ENCODE assay signal across 8 cellular contexts in genomic region chr1:160522622-160523345, GRCh38. TPM values are rescaled to one million over a fixed set of nuclear protein-coding genes. Genes with fewer than 3 reads are reported as not detected.
DNase-seq lines count a peak whose midpoint lies in the region; ATAC-seq and TF ChIP-seq lines count a peak whose summit lies in the region.

Gene SLAMF6 (minus strand): TSS chr1:160523255. CDS start chr1:160523192, 63 bp downstream.

- in situ Hi-C loops in GM18951 (cut with MboI; ENCODE audit: low sequenced_read_pairs, unreplicated experiment) = no loop called here

- no peaks in the 10 kb centered on the region for H3K36me3 ChIP-seq in KOPT-K1 (ENCODE audit: insufficient read depth, low read length)

- H3K9me3 ChIP-seq in KOPT-K1 (ENCODE audit: insufficient read depth, low read length, poor library complexity, severe bottlenecking) = peaks cover 16% of the 10 kb centered on the region

- peak; percentile 18 for DNase-seq in activated T-helper 1 cell treated with Interleukin-2 at 50 U/mL for 16 hours (ENCODE audit: low read depth)
- peak; percentile 24 for DNase-seq in stimulated activated CD4-positive, alpha-beta T cell treated with anti-CD3 and anti-CD28 coated beads, Interleukin-4, amount 100 ng/mL, for 1 hour
- DNase-seq in ureter (ENCODE audit: low spot score) = no peak
- no peak for DNase-seq in NCI-H1417 (lab: John Stamatoyannopoulos, UW)

- H3K27ac ChIP-seq in KOPT-K1 (ENCODE audit: low read depth, low read length, poor library complexity, severe bottlenecking) = peak within 1 kb of the TSS; percentile 90

- ATAC-seq in GM18861 (IDR thresholded peaks at IDR 0.05; ENCODE audit: unreplicated experiment) (no peak), GM21360 (IDR thresholded peaks at IDR 0.05; ENCODE audit: unreplicated experiment) (no peak)

- peak; percentile 78 for TF ChIP-seq POLR2A in GM18951 (IDR thresholded peaks at IDR 0.05; ENCODE audit: extremely low read depth, insufficient read depth, insufficient read length)

RNA-seq across cellular contexts. Expression of gene SLAMF6, which starts in this region (rescaled TPM):
- total RNA-seq in ureter = 3.0 TPM

Comparison
In these comparisons a context has a peak if more than half of its experiments do, and no peak if none do; other contexts are left out.
1. DNase-seq: peak in activated T-helper 1 cell treated with Interleukin-2 at 50 U/mL for 16 hours (single experiment) and stimulated activated CD4-positive, alpha-beta T cell treated with anti-CD3 and anti-CD28 coated beads, Interleukin-4, amount 100 ng/mL, for 1 hour (single experiment); none in ureter (single experiment) and NCI-H1417 (0 of 3).